17 cellular contexts compared by ENCODE assay signal in genomic region chr1:38581396-38581795, GRCh38.
DNase-seq lines count a peak whose midpoint lies in the region; ATAC-seq and TF ChIP-seq lines count a peak whose summit lies in the region.
"Had no signal": no experiment of that assay in that cellular context is flagged by ENCODE, and none has a peak within 500 bp of the region (broad histone marks: within the 10 kb centered on the region; RNA-seq: fewer than 3 reads in every experiment).

No MANE protein-coding gene starts in this region.

- H2BK5ac ChIP-seq in H9 (ENCODE audit: insufficient read length, low read length), result no peak overlapping the region

- no peak overlapping the region for H3K27ac Mint-ChIP-seq in H9
- H3K27ac Mint-ChIP-seq in natural killer cell treated with Interleukin-12 subunit alpha and Interleukin-12 subunit beta and Interleukin-15 and Interleukin-18, amount 100 ng/mL, for 72 hours, result no peak overlapping the region
- H3K27ac Mint-ChIP-seq: B cell; CD4-positive, alpha-beta memory T cell had no signal

- no peak overlapping the region for H3K23ac ChIP-seq in H9 (ENCODE audit: insufficient read length, low read depth, low read length)

- H3K4me3 ChIP-seq in coronary artery, result no peak overlapping the region
- H3K4me3 ChIP-seq in effector memory CD4-positive, alpha-beta T cell (ENCODE audit: insufficient read depth, low read depth, low read length, poor library complexity, severe bottlenecking), result no peak overlapping the region
- H3K4me3 ChIP-seq: GM23248 had no signal

- no peak overlapping the region for H3T11ph ChIP-seq in H9 (ENCODE audit: low read length)

- H2BK12ac ChIP-seq in H9 (ENCODE audit: insufficient read length, low read depth, low read length), result no peak overlapping the region

- no peak overlapping the region for H3K9ac ChIP-seq in H9 (ENCODE audit: extremely low read depth, insufficient read length, low read length)
- H3K9ac ChIP-seq: GM23248 had no signal

- peaks cover 11 to 14% of the 10 kb centered on the region in 2 experiments for H3K9me3 Mint-ChIP-seq in H9
- H3K9me3 Mint-ChIP-seq in natural killer cell treated with Interleukin-12 subunit alpha and Interleukin-12 subunit beta and Interleukin-15 and Interleukin-18, amount 100 ng/mL, for 72 hours, result no peaks in the 10 kb centered on the region

- no peak overlapping the region for H4K8ac ChIP-seq in H9 (replicated peaks; ENCODE audit: insufficient read length, low read depth, low read length)

- no peak overlapping the region for H2BK15ac ChIP-seq in H9 (ENCODE audit: low read depth, low read length)

- peaks cover 8% of the 10 kb centered on the region; the same call in 1 of the 2 replicates for H3K27me3 ChIP-seq in H9 (ENCODE audit: insufficient read depth, low read length)
- peaks cover 17% of the 10 kb centered on the region for H3K27me3 ChIP-seq in effector memory CD4-positive, alpha-beta T cell (replicated peaks; ENCODE audit: control insufficient read depth, insufficient read depth, low read length, poor library complexity, severe bottlenecking)

- H4K20me1 ChIP-seq in H9 (ENCODE audit: control insufficient read depth, insufficient read depth, insufficient read length), result no peaks in the 10 kb centered on the region

- no peak overlapping the region for H3K4me3 Mint-ChIP-seq in H9
- H3K4me3 Mint-ChIP-seq in natural killer cell treated with Interleukin-12 subunit alpha and Interleukin-12 subunit beta and Interleukin-15 and Interleukin-18, amount 100 ng/mL, for 72 hours, result no peak overlapping the region
- H3K4me3 Mint-ChIP-seq: B cell; CD4-positive, alpha-beta memory T cell; IgD-negative memory B cell had no signal

- no peak overlapping the region for H3K4me2 ChIP-seq in H9 (ENCODE audit: insufficient read depth, insufficient read length, low read length)

- no peaks in the 10 kb centered on the region for H3K9me3 ChIP-seq in H9 (ENCODE audit: control insufficient read depth, low read depth, low read length)
- H3K9me3 ChIP-seq in effector memory CD4-positive, alpha-beta T cell (ENCODE audit: control insufficient read depth, low read length), result no peaks in the 10 kb centered on the region

- H4K91ac ChIP-seq in H9 (ENCODE audit: insufficient read length, low read depth, low read length), result no peak overlapping the region

- TF ChIP-seq CTCF in H9 (conservative IDR thresholded peaks at IDR 0.05) (no peak), coronary artery (IDR thresholded peaks at IDR 0.05) (no peak), GM13976 (IDR thresholded peaks at IDR 0.05; ENCODE audit: borderline replicate concordance, control extremely low read depth, extremely low read depth, insufficient read depth, missing control alignments) (no peak)

- no peaks in the 10 kb centered on the region for H3K79me2 ChIP-seq in H9 (ENCODE audit: insufficient read depth, low read length)

- H2BK120ac ChIP-seq in H9 (ENCODE audit: low read depth, low read length, poor library complexity, severe bottlenecking), result no peak overlapping the region

- intact Hi-C loops in sciatic nerve (cut with DNase I), result no loop called here

- no peak overlapping the region for H3K14ac ChIP-seq in H9 (ENCODE audit: insufficient read depth, low read length)

- H3K56ac ChIP-seq in H9 (ENCODE audit: insufficient read length, low read depth, low read length), result no peak overlapping the region

- H4K5ac ChIP-seq in H9 (ENCODE audit: insufficient read length, low read depth, low read length), result no peak overlapping the region

- H3K27me3 Mint-ChIP-seq in H9 (ENCODE audit: low read depth), result peaks cover 52% of the 10 kb centered on the region
- peaks cover 38 to 45% of the 10 kb centered on the region in 2 donors for H3K27me3 Mint-ChIP-seq in natural killer cell treated with Interleukin-12 subunit alpha and Interleukin-12 subunit beta and Interleukin-15 and Interleukin-18, amount 100 ng/mL, for 72 hours

- H3K18ac ChIP-seq in H9 (ENCODE audit: insufficient read length, low read depth, low read length), result no peak overlapping the region

- H3K79me1 ChIP-seq in H9 (ENCODE audit: insufficient read depth, low read depth, low read length, poor library complexity, severe bottlenecking), result no peaks in the 10 kb centered on the region

- H2AK5ac ChIP-seq in H9 (ENCODE audit: insufficient read length, low read length), result no peak overlapping the region

- peak; percentile 42 for DNase-seq in activated CD8-positive, alpha-beta memory T cell treated with anti-CD3 and anti-CD28 coated beads for 24 hours
- DNase-seq in activated CD8-positive, alpha-beta memory T cell treated with anti-CD3 and anti-CD28 coated beads, Interleukin-2, amount 50 U/mL, for 48 hours, result no peak
- peak; percentile 5 for DNase-seq in H9
- peak; percentile 45 for DNase-seq in coronary artery (ENCODE audit: low spot score)
- DNase-seq in sciatic nerve (ENCODE audit: low spot score), result peak; percentile 65
- DNase-seq in effector memory CD4-positive, alpha-beta T cell, result no peak
- no peak for DNase-seq in GM13976 (ENCODE audit: low spot score)
- no peak for DNase-seq in natural killer cell treated with Interleukin-12 subunit alpha and Interleukin-12 subunit beta and Interleukin-15 and Interleukin-18, amount 100 ng/mL, for 72 hours (ENCODE audit: low spot score)
- DNase-seq: CD4-positive, alpha-beta memory T cell; COR-L47; DMS53; GF-D8; GM23248; H7 had no signal

- ATAC-seq in sciatic nerve, result peak; percentile 41
- no peak for ATAC-seq in natural killer cell treated with Interleukin-12 subunit alpha and Interleukin-12 subunit beta and Interleukin-15 and Interleukin-18, amount 100 ng/mL, for 72 hours

- no peaks in the 10 kb centered on the region for H3K4me1 ChIP-seq in H9 (ENCODE audit: insufficient read depth, low read length)
- peaks cover 3% of the 10 kb centered on the region for H3K4me1 ChIP-seq in effector memory CD4-positive, alpha-beta T cell (ENCODE audit: control insufficient read depth, insufficient read depth, low read length, poor library complexity, severe bottlenecking)

- no peak overlapping the region for H2BK20ac ChIP-seq in H9 (ENCODE audit: low read depth, low read length, poor library complexity, severe bottlenecking)

- H3K36me3 ChIP-seq in effector memory CD4-positive, alpha-beta T cell (ENCODE audit: control insufficient read depth, insufficient read depth, low read length), result no peaks in the 10 kb centered on the region

- H3K27ac ChIP-seq in H9 (ENCODE audit: insufficient read length, low read depth, low read length) (no peak overlapping the region), coronary artery (no peak overlapping the region)
- no peak overlapping the region for H3K27ac ChIP-seq in effector memory CD4-positive, alpha-beta T cell (ENCODE audit: insufficient read depth, low read length, poor library complexity, severe bottlenecking)
- H3K27ac ChIP-seq: C4-2B, GM23248 had no signal

- H3K23me2 ChIP-seq in H9 (ENCODE audit: insufficient read length, low read depth, low read length, poor library complexity, severe bottlenecking), result peaks cover 4% of the 10 kb centered on the region

- H3K36me3 Mint-ChIP-seq in H9 (ENCODE audit: insufficient read depth in 1 of 3, low read depth in 3 of 3), result no peaks in the 10 kb centered on the region; a peak in 2 of 7 replicates
- no peaks in the 10 kb centered on the region for H3K36me3 Mint-ChIP-seq in natural killer cell treated with Interleukin-12 subunit alpha and Interleukin-12 subunit beta and Interleukin-15 and Interleukin-18, amount 100 ng/mL, for 72 hours
- H3K36me3 Mint-ChIP-seq: CD4-positive, alpha-beta memory T cell had no signal

- H2AFZ ChIP-seq in H9 (ENCODE audit: low read length), result no peak overlapping the region
- H2AFZ ChIP-seq: GM23248 had no signal

- H3K4me1 Mint-ChIP-seq in H9, result peaks cover 25 to 28% of the 10 kb centered on the region in 2 experiments
- H3K4me1 Mint-ChIP-seq in natural killer cell treated with Interleukin-12 subunit alpha and Interleukin-12 subunit beta and Interleukin-15 and Interleukin-18, amount 100 ng/mL, for 72 hours (ENCODE audit: low read depth in 2 of 2), result peaks cover 6 to 14% of the 10 kb centered on the region in 2 donors

- no peak overlapping the region for H3K4ac ChIP-seq in H9 (ENCODE audit: low read depth, low read length)

- in situ Hi-C loops in GM13976 (cut with MboI; ENCODE audit: low sequenced_read_pairs, unreplicated experiment), result loop anchor here (10.0 kb wide), 1 partner anchor 557 kb away; no protein-coding TSS in a partner anchor

- no CpG with 5 or more reads among the region's 2 CpGs for WGBS in H9 (ENCODE audit: extremely low coverage, insufficient read length, low lambda C conversion rate)

Comparison
In these comparisons a context has a peak if more than half of its experiments do, and no peak if none do; other contexts are left out.
1. DNase-seq: peak in activated CD8-positive, alpha-beta memory T cell treated with anti-CD3 and anti-CD28 coated beads for 24 hours (single experiment), H9 (single experiment), coronary artery (single experiment) and sciatic nerve (single experiment); none in activated CD8-positive, alpha-beta memory T cell treated with anti-CD3 and anti-CD28 coated beads, Interleukin-2, amount 50 U/mL, for 48 hours (single experiment), effector memory CD4-positive, alpha-beta T cell (0 of 3), GM13976 (single experiment) and natural killer cell treated with Interleukin-12 subunit alpha and Interleukin-12 subunit beta and Interleukin-15 and Interleukin-18, amount 100 ng/mL, for 72 hours (single experiment).